Comparison of ENCODE assay signal across 11 cellular contexts in the genomic region with DNA sequence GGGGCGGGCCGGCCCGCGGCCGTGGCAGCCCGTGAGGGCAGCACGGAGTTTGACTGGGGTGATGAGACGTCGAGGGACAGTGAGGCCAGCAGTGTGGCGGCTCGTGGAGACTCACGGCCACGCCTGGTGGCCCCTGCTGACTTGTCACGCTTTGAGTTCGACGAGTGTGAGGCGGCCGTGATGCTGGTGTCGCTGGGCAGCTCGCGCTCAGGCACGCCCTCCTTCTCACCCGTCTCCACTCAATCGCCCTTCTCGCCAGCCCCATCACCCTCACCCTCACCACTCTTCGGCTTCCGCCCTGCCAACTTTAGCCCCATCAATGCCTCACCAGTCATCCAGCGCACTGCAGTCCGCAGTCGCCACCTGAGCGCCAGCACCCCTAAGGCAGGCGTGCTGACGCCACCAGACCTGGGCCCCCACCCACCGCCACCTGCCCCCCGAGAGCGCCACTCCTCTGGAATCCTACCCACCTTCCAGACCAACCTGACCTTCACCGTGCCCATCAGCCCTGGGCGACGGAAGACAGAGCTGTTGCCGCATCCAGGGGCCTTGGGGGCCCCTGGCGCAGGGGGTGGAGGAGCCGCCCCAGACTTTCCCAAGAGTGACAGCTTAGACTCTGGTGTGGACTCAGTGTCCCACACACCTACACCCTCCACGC. TPM values are rescaled to one million over a fixed set of nuclear protein-coding genes. Genes with fewer than 3 reads are reported as not detected.
"Had no signal": no experiment of that assay in that cellular context is flagged by ENCODE, and none has a peak within 500 bp of the region (broad histone marks: within the 10 kb centered on the region; RNA-seq: fewer than 3 reads in every experiment).

No MANE protein-coding gene starts in this region.

- H3K27me3 ChIP-seq: ovary, tibial nerve had no signal

- H3K4me3 ChIP-seq: ovary, tibial nerve had no signal

- H3K27ac Mint-ChIP-seq: activated T-cell treated with anti-CD3 and anti-CD28 coated beads, Interleukin-2, amount 50 U/mL, for 24 hours; T-helper 2 cell treated with Interferon-gamma antibody and Interleukin-4, amounts not matched to agents 5 μg/mL and 100 μg/mL, for 36 hours had no signal

- H3K27ac ChIP-seq: ovary had no signal

- H3K9me3 Mint-ChIP-seq: activated T-cell treated with anti-CD3 and anti-CD28 coated beads, Interleukin-2, amount 50 U/mL, for 24 hours; neural crest cell; stimulated activated memory B cell treated with anti-CD40 and anti-IgM and Interleukin-4, amounts not matched to agents 10 μg/mL and 1 μg/mL and 100 μg/mL, for 72 hours; T-helper 2 cell treated with Interferon-gamma antibody and Interleukin-4, amounts not matched to agents 5 μg/mL and 100 μg/mL, for 36 hours had no signal

- DNase-seq: activated T-cell treated with anti-CD3 and anti-CD28 coated beads, Interleukin-2, amount 50 U/mL, for 24 hours; dermis blood vessel endothelial cell; stimulated activated CD4-positive, alpha-beta T cell treated with anti-CD3 and anti-CD28 coated beads, Interleukin-1b, Interleukin-23, amount 100 ng/mL, for 48 hours; SW 1271 had no signal

- H3K4me3 Mint-ChIP-seq: activated T-cell treated with anti-CD3 and anti-CD28 coated beads, Interleukin-2, amount 50 U/mL, for 24 hours; neural crest cell; stimulated activated memory B cell treated with anti-CD40 and anti-IgM and Interleukin-4, amounts not matched to agents 10 μg/mL and 1 μg/mL and 100 μg/mL, for 72 hours; T-helper 2 cell treated with Interferon-gamma antibody and Interleukin-4, amounts not matched to agents 5 μg/mL and 100 μg/mL, for 36 hours had no signal

- H3K9me3 ChIP-seq: ovary, tibial nerve had no signal

- H3K36me3 ChIP-seq: ovary had no signal

- ATAC-seq: left lobe of liver; stimulated activated memory B cell treated with anti-CD40 and anti-IgM and Interleukin-4, amounts not matched to agents 10 μg/mL and 1 μg/mL and 100 μg/mL, for 72 hours had no signal

- H3K27me3 Mint-ChIP-seq: activated T-cell treated with anti-CD3 and anti-CD28 coated beads, Interleukin-2, amount 50 U/mL, for 24 hours; stimulated activated memory B cell treated with anti-CD40 and anti-IgM and Interleukin-4, amounts not matched to agents 10 μg/mL and 1 μg/mL and 100 μg/mL, for 72 hours had no signal

RNA-seq across cellular contexts. Expression of a gene that starts 28.4 kb away (rescaled TPM):
- total RNA-seq: mesenteric fat pad had no signal
